30 cellular contexts compared by ENCODE assay signal in the genomic region with DNA sequence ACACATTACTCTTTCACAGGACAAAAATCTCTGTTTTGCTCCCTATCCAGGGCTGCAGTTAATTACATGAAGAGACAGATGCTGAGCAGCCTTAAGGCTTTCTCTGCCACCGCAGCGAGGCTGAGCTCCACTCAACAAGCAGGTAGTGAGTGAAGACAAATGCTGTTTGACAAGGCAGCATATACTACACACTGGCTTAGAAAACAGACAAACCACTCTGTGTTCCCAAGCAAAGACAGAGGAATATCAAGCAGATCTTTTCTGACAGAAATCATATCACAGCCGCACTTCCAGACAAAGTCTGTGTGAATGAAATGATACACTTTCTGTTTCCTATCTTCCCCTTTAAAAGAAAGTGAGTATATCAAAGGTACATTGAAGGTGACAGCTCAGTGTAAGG.
"Had no signal": no experiment of that assay in that cellular context is flagged by ENCODE, and none has a peak within 500 bp of the region (broad histone marks: within the 10 kb centered on the region; RNA-seq: fewer than 3 reads in every experiment).

No MANE protein-coding gene starts in this region.

- H3K9me3 ChIP-seq: ascending aorta, breast epithelium, colonic mucosa, heart left ventricle had no signal

- H3K4me1 Mint-ChIP-seq: activated CD4-positive, alpha-beta memory T cell treated with anti-CD3 and anti-CD28 coated beads, Interleukin-2, amount 10 ng/mL, durations not matched to agents 7 days and 5 days; activated CD4-positive, alpha-beta T cell treated with anti-CD3 and anti-CD28 coated beads, Interleukin-2, amount 10 ng/mL, durations not matched to agents 7 days and 5 days; activated naive CD4-positive, alpha-beta T cell treated with anti-CD3 and anti-CD28 coated beads, Interleukin-2, amount 10 ng/mL, durations not matched to agents 7 days and 5 days; activated naive CD8-positive, alpha-beta T cell treated with anti-CD3 and anti-CD28 coated beads, Interleukin-2, amount 10 ng/mL, durations not matched to agents 7 days and 5 days; endodermal cell; T-helper 17 cell; WTC11 had no signal

- H3K27me3 Mint-ChIP-seq: activated CD4-positive, alpha-beta memory T cell treated with anti-CD3 and anti-CD28 coated beads, Interleukin-2, amount 10 ng/mL, durations not matched to agents 7 days and 5 days; activated CD4-positive, alpha-beta T cell treated with anti-CD3 and anti-CD28 coated beads, Interleukin-2, amount 10 ng/mL, durations not matched to agents 7 days and 5 days; activated naive CD4-positive, alpha-beta T cell treated with anti-CD3 and anti-CD28 coated beads, Interleukin-2, amount 10 ng/mL, durations not matched to agents 7 days and 5 days; activated naive CD8-positive, alpha-beta T cell treated with anti-CD3 and anti-CD28 coated beads, Interleukin-2, amount 10 ng/mL, durations not matched to agents 7 days and 5 days; activated T-cell treated with anti-CD3 and anti-CD28 coated beads, Interleukin-2, amount 50 U/mL, for 24 hours; T-helper 17 cell had no signal

- H3K27ac ChIP-seq: ascending aorta, breast epithelium, cardiac muscle cell, colonic mucosa, heart left ventricle had no signal

- H3K27ac Mint-ChIP-seq: activated CD4-positive, alpha-beta memory T cell treated with anti-CD3 and anti-CD28 coated beads, Interleukin-2, amount 10 ng/mL, durations not matched to agents 7 days and 5 days; activated CD4-positive, alpha-beta T cell treated with anti-CD3 and anti-CD28 coated beads, Interleukin-2, amount 10 ng/mL, durations not matched to agents 7 days and 5 days; activated naive CD4-positive, alpha-beta T cell treated with anti-CD3 and anti-CD28 coated beads, Interleukin-2, amount 10 ng/mL, durations not matched to agents 7 days and 5 days; activated naive CD4-positive, alpha-beta T cell treated with anti-CD3 and anti-CD28 coated beads, Interleukin-2, amount 50 U/mL, for 72 hours; activated naive CD8-positive, alpha-beta T cell treated with anti-CD3 and anti-CD28 coated beads, Interleukin-2, amount 10 ng/mL, durations not matched to agents 7 days and 5 days; activated T-cell treated with anti-CD3 and anti-CD28 coated beads, Interleukin-2, amount 50 U/mL, for 24 hours; activated T-cell treated with anti-CD3 and anti-CD28 coated beads, Interleukin-2, amount 50 U/mL, for 72 hours; brain; endodermal cell; T-helper 17 cell; T-helper 2 cell treated with Interferon-gamma antibody and Interleukin-4, amounts not matched to agents 5 μg/mL and 100 μg/mL, for 36 hours; WTC11 had no signal

- H3K27me3 ChIP-seq: ascending aorta, breast epithelium, cardiac muscle cell, colonic mucosa had no signal

- H3K4me1 ChIP-seq: ascending aorta, breast epithelium, colonic mucosa, heart left ventricle had no signal

- H3K36me3 Mint-ChIP-seq: activated naive CD4-positive, alpha-beta T cell treated with anti-CD3 and anti-CD28 coated beads, Interleukin-2, amount 10 ng/mL, durations not matched to agents 7 days and 5 days; activated naive CD4-positive, alpha-beta T cell treated with anti-CD3 and anti-CD28 coated beads, Interleukin-2, amount 50 U/mL, for 72 hours; activated naive CD8-positive, alpha-beta T cell treated with anti-CD3 and anti-CD28 coated beads, Interleukin-2, amount 10 ng/mL, durations not matched to agents 7 days and 5 days; brain; WTC11 had no signal

- H3K4me3 ChIP-seq: ascending aorta, breast epithelium, cardiac muscle cell, colonic mucosa, heart left ventricle had no signal

- H3K36me3 ChIP-seq: ascending aorta, breast epithelium, cardiac muscle cell, colonic mucosa, heart left ventricle had no signal

- ATAC-seq: activated naive CD4-positive, alpha-beta T cell treated with anti-CD3 and anti-CD28 coated beads, Interleukin-2, amount 50 U/mL, for 72 hours; activated T-cell treated with anti-CD3 and anti-CD28 coated beads, Interleukin-2, amount 50 U/mL, for 72 hours; esophagus mucosa; heart left ventricle; T-helper 17 cell; WTC11 had no signal

- H3K9me3 Mint-ChIP-seq: activated CD4-positive, alpha-beta memory T cell treated with anti-CD3 and anti-CD28 coated beads, Interleukin-2, amount 10 ng/mL, durations not matched to agents 7 days and 5 days; activated CD4-positive, alpha-beta T cell treated with anti-CD3 and anti-CD28 coated beads, Interleukin-2, amount 10 ng/mL, durations not matched to agents 7 days and 5 days; activated naive CD4-positive, alpha-beta T cell treated with anti-CD3 and anti-CD28 coated beads, Interleukin-2, amount 10 ng/mL, durations not matched to agents 7 days and 5 days; activated naive CD8-positive, alpha-beta T cell treated with anti-CD3 and anti-CD28 coated beads, Interleukin-2, amount 10 ng/mL, durations not matched to agents 7 days and 5 days; brain; endodermal cell; WTC11 had no signal

- H3K4me3 Mint-ChIP-seq: activated CD4-positive, alpha-beta memory T cell treated with anti-CD3 and anti-CD28 coated beads, Interleukin-2, amount 10 ng/mL, durations not matched to agents 7 days and 5 days; activated CD4-positive, alpha-beta T cell treated with anti-CD3 and anti-CD28 coated beads, Interleukin-2, amount 10 ng/mL, durations not matched to agents 7 days and 5 days; activated naive CD4-positive, alpha-beta T cell treated with anti-CD3 and anti-CD28 coated beads, Interleukin-2, amount 10 ng/mL, durations not matched to agents 7 days and 5 days; activated naive CD8-positive, alpha-beta T cell treated with anti-CD3 and anti-CD28 coated beads, Interleukin-2, amount 10 ng/mL, durations not matched to agents 7 days and 5 days; activated T-cell treated with anti-CD3 and anti-CD28 coated beads, Interleukin-2, amount 50 U/mL, for 24 hours; activated T-cell treated with anti-CD3 and anti-CD28 coated beads, Interleukin-2, amount 50 U/mL, for 72 hours; brain; endodermal cell; T-helper 17 cell; T-helper 2 cell treated with Interferon-gamma antibody and Interleukin-4, amounts not matched to agents 5 μg/mL and 100 μg/mL, for 36 hours; WTC11 had no signal

- DNase-seq: activated CD4-positive, alpha-beta memory T cell treated with anti-CD3 and anti-CD28 coated beads, Interleukin-2, amount 10 ng/mL, durations not matched to agents 7 days and 5 days; activated CD4-positive, alpha-beta T cell treated with anti-CD3 and anti-CD28 coated beads for 1 hour; activated CD4-positive, alpha-beta T cell treated with anti-CD3 and anti-CD28 coated beads for 4 hours; activated CD4-positive, alpha-beta T cell treated with anti-CD3 and anti-CD28 coated beads, Interleukin-2, amount 10 ng/mL, durations not matched to agents 7 days and 5 days; activated CD4-positive, alpha-beta T cell treated with anti-CD3 and anti-CD28 coated beads, Interleukin-2, amount 50 U/mL, for 4 hours; activated CD8-positive, alpha-beta memory T cell treated with anti-CD3 and anti-CD28 coated beads, Interleukin-2, amount 50 U/mL, for 48 hours; activated gamma-delta T cell; activated naive CD4-positive, alpha-beta T cell; activated naive CD4-positive, alpha-beta T cell treated with anti-CD3 and anti-CD28 coated beads, Interleukin-2, amount 10 ng/mL, durations not matched to agents 7 days and 5 days; activated naive CD8-positive, alpha-beta T cell treated with anti-CD3 and anti-CD28 coated beads, Interleukin-2, amount 10 ng/mL, durations not matched to agents 7 days and 5 days; activated T-cell treated with anti-CD3 and anti-CD28 coated beads for 4 hours; activated T-cell treated with anti-CD3 and anti-CD28 coated beads, Interleukin-2, amount 50 U/mL, for 24 hours; activated T-cell treated with anti-CD3 and anti-CD28 coated beads, Interleukin-2, amount 50 U/mL, for 72 hours; central memory CD4-positive, alpha-beta T cell; cerebellar nuclear complex; colonic mucosa; effector CD8-positive, alpha-beta T cell; endodermal cell; foreskin fibroblast; heart left ventricle; T-helper 17 cell; T1000 had no signal
